Comparison of ENCODE assay signal across 16 cellular contexts in genomic region chr16:87889762-87890161, GRCh38. TPM values are rescaled to one million over a fixed set of nuclear protein-coding genes. Genes with fewer than 3 reads are reported as not detected.
DNase-seq lines count a peak whose midpoint lies in the region; ATAC-seq and TF ChIP-seq lines count a peak whose summit lies in the region.
"Not testable (repeated sequence)": the region's sequence is repeated elsewhere in the genome, so short reads cannot be mapped to it uniquely, and the experiment has no call there.
"Had no signal": no experiment of that assay in that cellular context is flagged by ENCODE, and none has a peak within 500 bp of the region (broad histone marks: within the 10 kb centered on the region; RNA-seq: fewer than 3 reads in every experiment).

No MANE protein-coding gene starts in this region.

- not testable (repeated sequence) for H3K4me1 Mint-ChIP-seq in GM23338; endothelial cell (ENCODE audit: unreplicated experiment)
- H3K4me1 Mint-ChIP-seq in activated CD4-positive, alpha-beta T cell treated with anti-CD3 and anti-CD28 coated beads, Interleukin-2, amount 10 ng/mL, durations not matched to agents 24 days and 14 days: peaks cover 17% of the 10 kb centered on the region
- peaks cover 17% of the 10 kb centered on the region for H3K4me1 Mint-ChIP-seq in activated naive CD4-positive, alpha-beta T cell treated with anti-CD3 and anti-CD28 coated beads for 36 hours (ENCODE audit: low read depth)

- peak; percentile 67 to 87 for TF ChIP-seq CTCF in GM23338 (conservative IDR thresholded peaks at IDR 0.05; ENCODE audit: low read depth in 2 of 2)
- peak; percentile 28 for TF ChIP-seq CTCF in endothelial cell (IDR thresholded peaks at IDR 0.05; ENCODE audit: unreplicated experiment)
- not testable (repeated sequence) for TF ChIP-seq CTCF in mucosa of descending colon (IDR thresholded peaks at IDR 0.05)

- not testable (repeated sequence) for H3K4me3 Mint-ChIP-seq in GM23338; activated CD4-positive, alpha-beta T cell treated with anti-CD3 and anti-CD28 coated beads, Interleukin-2, amount 10 ng/mL, durations not matched to agents 24 days and 14 days; activated naive CD4-positive, alpha-beta T cell treated with anti-CD3 and anti-CD28 coated beads for 36 hours; endothelial cell (ENCODE audit: unreplicated experiment)

- H3K27me3 ChIP-seq in GM23338 (ENCODE audit: insufficient read depth): not testable (repeated sequence)

- DNase-seq in D341Med (ENCODE audit: low spot score): peak; percentile 37
- peak; percentile 57 for DNase-seq in GM23338 (ENCODE audit: low spot score)
- DNase-seq in NK-92 treated with Interleukin-12 subunit alpha and Interleukin-12 subunit beta, amount 100 ng/mL, for 24 hours (lab: John Stamatoyannopoulos, UW): peak; percentile 22
- DNase-seq in activated CD4-positive, alpha-beta T cell treated with anti-CD3 and anti-CD28 coated beads, Interleukin-2, amount 10 ng/mL, durations not matched to agents 24 days and 14 days: peak; percentile 76
- peak; percentile 77 for DNase-seq in activated naive CD4-positive, alpha-beta T cell treated with anti-CD3 and anti-CD28 coated beads for 36 hours
- DNase-seq in endothelial cell (ENCODE audit: low spot score); mucosa of descending colon: not testable (repeated sequence)
- peak; percentile 72 for DNase-seq in stimulated activated CD8-positive, alpha-beta memory T cell treated with anti-CD3 and anti-CD28 coated beads, Interleukin-4, amount 100 ng/mL, for 48 hours

- H3K36me3 Mint-ChIP-seq in GM23338 (ENCODE audit: low read depth); activated CD4-positive, alpha-beta T cell treated with anti-CD3 and anti-CD28 coated beads, Interleukin-2, amount 10 ng/mL, durations not matched to agents 24 days and 14 days (ENCODE audit: low read depth); activated naive CD4-positive, alpha-beta T cell treated with anti-CD3 and anti-CD28 coated beads for 36 hours (ENCODE audit: low read depth); endothelial cell (ENCODE audit: low read depth, unreplicated experiment): not testable (repeated sequence)

- H4K20me1 ChIP-seq in GM23338 (replicated peaks; ENCODE audit: insufficient read depth): not testable (repeated sequence)

- intact Hi-C loops in activated CD4-positive, alpha-beta T cell treated with anti-CD3 and anti-CD28 coated beads, Interleukin-2, amount 10 ng/mL, durations not matched to agents 24 days and 14 days (cut with micrococcal nuclease); activated naive CD4-positive, alpha-beta T cell treated with anti-CD3 and anti-CD28 coated beads for 36 hours (cut with micrococcal nuclease); mucosa of descending colon (cut with DNase I, micrococcal nuclease): not testable (repeated sequence)

- not testable (repeated sequence) for H3K27me3 Mint-ChIP-seq in GM23338 (ENCODE audit: insufficient read depth, low read depth, poor library complexity); activated CD4-positive, alpha-beta T cell treated with anti-CD3 and anti-CD28 coated beads, Interleukin-2, amount 10 ng/mL, durations not matched to agents 24 days and 14 days; activated naive CD4-positive, alpha-beta T cell treated with anti-CD3 and anti-CD28 coated beads for 36 hours (ENCODE audit: low read depth); endothelial cell (ENCODE audit: unreplicated experiment)

- H2AFZ ChIP-seq in GM23338: not testable (repeated sequence)

- H3K4me1 ChIP-seq in GM23338 (ENCODE audit: insufficient read depth); mucosa of descending colon (ENCODE audit: low read depth): not testable (repeated sequence)

- not testable (repeated sequence) for H3K27ac Mint-ChIP-seq in GM23338; activated CD4-positive, alpha-beta T cell treated with anti-CD3 and anti-CD28 coated beads, Interleukin-2, amount 10 ng/mL, durations not matched to agents 24 days and 14 days; activated naive CD4-positive, alpha-beta T cell treated with anti-CD3 and anti-CD28 coated beads for 36 hours; endothelial cell (ENCODE audit: unreplicated experiment)

- not testable (repeated sequence) for H3K4me3 ChIP-seq in GM23338, mucosa of descending colon

- not testable (repeated sequence) for H3F3A ChIP-seq in GM23338 (replicated peaks; ENCODE audit: low read depth)

- ATAC-seq in GM23338 (peak; percentile 62), mucosa of descending colon (peak; percentile 28)

- H3K9me3 ChIP-seq in mucosa of descending colon: not testable (repeated sequence)

- H3K27ac ChIP-seq in GM23338 (ENCODE audit: low read depth): not testable (repeated sequence)

- not testable (repeated sequence) for H3K9me3 Mint-ChIP-seq in GM23338; activated CD4-positive, alpha-beta T cell treated with anti-CD3 and anti-CD28 coated beads, Interleukin-2, amount 10 ng/mL, durations not matched to agents 24 days and 14 days; activated naive CD4-positive, alpha-beta T cell treated with anti-CD3 and anti-CD28 coated beads for 36 hours; endothelial cell (ENCODE audit: unreplicated experiment)

- not testable (repeated sequence) for H3K79me2 ChIP-seq in GM23338 (replicated peaks; ENCODE audit: insufficient read depth)

- not testable (repeated sequence) for H3K4me2 ChIP-seq in GM23338

- H3K36me3 ChIP-seq in GM23338 (ENCODE audit: insufficient read depth); mucosa of descending colon (ENCODE audit: low read depth): not testable (repeated sequence)

- H3K9me2 ChIP-seq in GM23338 (ENCODE audit: insufficient read depth): not testable (repeated sequence)

- CTCF ChIA-PET in activated naive CD4-positive, alpha-beta T cell treated with anti-CD3 and anti-CD28 coated beads for 36 hours (lab: Charles Lee): interaction anchor here (0.6 to 1.3 kb wide), 4 partner anchors 14 to 128 kb away, joined by 3 to 4 read pairs (median 4); no protein-coding TSS in a partner anchor

RNA-seq across cellular contexts. Expression of gene SLC7A5, which starts 20.5 kb away (rescaled TPM):
- total RNA-seq in GM23338 (2014; rRNA removed; shearing (Covaris generic)): 328 and 386 TPM in 2 replicates
- 107 and 109 TPM in 2 replicates for polyA plus RNA-seq in GM23338 (2016; fragmentation: Nextera tagmentation; extraction: Ambion mirVana)
- 408 and 410 TPM in 2 replicates for total RNA-seq in activated CD4-positive, alpha-beta T cell treated with anti-CD3 and anti-CD28 coated beads, Interleukin-2, amount 10 ng/mL, durations not matched to agents 24 days and 14 days
- 100 to 1,000 TPM; 343 to 346 TPM for total RNA-seq in activated naive CD4-positive, alpha-beta T cell treated with anti-CD3 and anti-CD28 coated beads for 36 hours
- total RNA-seq in endothelial cell (ENCODE audit: unreplicated experiment): 18.8 TPM
- 10 to 100 TPM in 1 of 3 donors, 1 to 10 TPM in 2; 1.9 to 13.7 (median 8.1) TPM for total RNA-seq in mucosa of descending colon

RNA-seq across cellular contexts. Expression of gene CA5A, which starts 46.6 kb away (rescaled TPM):
- total RNA-seq in GM23338 (2014; rRNA removed; shearing (Covaris generic)): not detected in 2 replicates
- not detected in 2 replicates for polyA plus RNA-seq in GM23338 (2016; fragmentation: Nextera tagmentation; extraction: Ambion mirVana)
- not detected in 2 replicates for total RNA-seq in activated CD4-positive, alpha-beta T cell treated with anti-CD3 and anti-CD28 coated beads, Interleukin-2, amount 10 ng/mL, durations not matched to agents 24 days and 14 days
- not detected for total RNA-seq in activated naive CD4-positive, alpha-beta T cell treated with anti-CD3 and anti-CD28 coated beads for 36 hours
- total RNA-seq in endothelial cell (ENCODE audit: unreplicated experiment): not detected
- under 1 TPM in 2 of 3 donors, not detected in 1; 0.05 to 0.25 TPM for total RNA-seq in mucosa of descending colon
- total RNA-seq: cardiac septum; CD8-positive, alpha-beta T cell; Daoy; GM23248; left colon had no signal
- polyA plus RNA-seq: adrenal gland, esophagus, GM23248, psoas muscle had no signal

Comparison
In these comparisons a context has a peak if more than half of its experiments do, and no peak if none do; other contexts are left out.
1. RNA of gene SLC7A5, which starts 20.5 kb away (total RNA-seq): 408 to 410 TPM in activated CD4-positive, alpha-beta T cell treated with anti-CD3 and anti-CD28 coated beads, Interleukin-2, amount 10 ng/mL, durations not matched to agents 24 days and 14 days, 328 to 386 TPM in GM23338 and 343 to 346 TPM in activated naive CD4-positive, alpha-beta T cell treated with anti-CD3 and anti-CD28 coated beads for 36 hours; 18.8 TPM in endothelial cell (single experiment) and 1.9 to 13.7 TPM in mucosa of descending colon; every median in the first group is over 10 times any median in the second.